ENCODE assay signal across 15 cellular contexts in the genomic region with DNA sequence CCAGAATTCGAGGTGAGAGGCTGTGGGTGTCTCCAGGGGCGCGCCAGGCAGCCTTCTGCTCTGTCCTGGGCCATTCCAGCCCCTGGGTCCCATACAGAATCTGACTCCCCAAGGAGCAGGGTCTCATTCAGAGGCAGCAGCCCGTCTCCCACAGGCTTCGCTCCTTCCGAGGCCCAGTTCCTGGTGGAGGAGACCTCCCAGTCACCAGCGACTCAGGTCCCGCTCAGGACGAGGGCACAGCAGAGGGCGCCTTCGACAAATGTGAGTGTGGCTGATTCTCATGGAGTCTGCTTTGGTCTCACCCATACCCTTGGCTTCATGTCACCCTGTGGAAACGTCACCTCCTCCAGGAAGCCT.
"Had no signal": no experiment of that assay in that cellular context is flagged by ENCODE, and none has a peak within 500 bp of the region (broad histone marks: within the 10 kb centered on the region; RNA-seq: fewer than 3 reads in every experiment).

No MANE protein-coding gene starts in this region.

- H3K36me3 Mint-ChIP-seq: naive thymus-derived CD4-positive, alpha-beta T cell had no signal

- FAIRE-seq: kidney, small intestine had no signal

- ATAC-seq: activated naive CD8-positive, alpha-beta T cell treated with anti-CD3 and anti-CD28 coated beads, Interleukin-2, amount 50 U/mL, for 24 hours; naive thymus-derived CD4-positive, alpha-beta T cell had no signal

- H3K4me3 ChIP-seq: heart right ventricle, left lung, upper lobe of left lung had no signal

- H3K4me1 ChIP-seq: left lung, parathyroid adenoma had no signal

- DNase-seq: activated T-cell treated with anti-CD3 and anti-CD28 coated beads, Interleukin-2, amount 50 U/mL, for 1 hour; effector memory CD4-positive, alpha-beta T cell; foreskin melanocyte; naive thymus-derived CD4-positive, alpha-beta T cell had no signal

- H3K4me1 Mint-ChIP-seq: activated naive CD8-positive, alpha-beta T cell treated with anti-CD3 and anti-CD28 coated beads, Interleukin-2, amount 50 U/mL, for 24 hours had no signal

- H3K9me3 ChIP-seq: heart right ventricle, left lung, neutrophil, upper lobe of left lung had no signal

- H3K27ac Mint-ChIP-seq: activated naive CD4-positive, alpha-beta T cell treated with anti-CD3 and anti-CD28 coated beads for 36 hours; activated naive CD8-positive, alpha-beta T cell treated with anti-CD3 and anti-CD28 coated beads, Interleukin-2, amount 50 U/mL, for 24 hours; activated T-helper 2 cell treated with anti-CD3 and anti-CD28 coated beads, Interferon-gamma antibody, Interleukin-2, Interleukin-4, amounts not matched to agents 10 μg/mL and 5 μg/mL and 100 μg/mL, durations not matched to agents 14 hours and 24 hours and 36 hours; naive thymus-derived CD4-positive, alpha-beta T cell; stimulated activated naive CD8-positive, alpha-beta T cell treated with anti-CD3 and anti-CD28 coated beads, Interleukin-15, Interleukin-2, amounts not matched to agents 100 ng/mL and 50 ng/mL, for 24 hours had no signal

- H3K27ac ChIP-seq: heart right ventricle, left lung, neutrophil, parathyroid adenoma, upper lobe of left lung had no signal

- H3K9me3 Mint-ChIP-seq: activated naive CD4-positive, alpha-beta T cell treated with anti-CD3 and anti-CD28 coated beads for 36 hours; activated naive CD8-positive, alpha-beta T cell treated with anti-CD3 and anti-CD28 coated beads, Interleukin-2, amount 50 U/mL, for 24 hours; activated T-helper 2 cell treated with anti-CD3 and anti-CD28 coated beads, Interferon-gamma antibody, Interleukin-2, Interleukin-4, amounts not matched to agents 10 μg/mL and 5 μg/mL and 100 μg/mL, durations not matched to agents 14 hours and 24 hours and 36 hours; stimulated activated naive CD8-positive, alpha-beta T cell treated with anti-CD3 and anti-CD28 coated beads, Interleukin-15, Interleukin-2, amounts not matched to agents 100 ng/mL and 50 ng/mL, for 24 hours had no signal

- H3K27me3 ChIP-seq: upper lobe of left lung had no signal

- H3K9ac ChIP-seq: parathyroid adenoma had no signal

- H3K36me3 ChIP-seq: heart right ventricle, left lung, neutrophil, upper lobe of left lung had no signal

- H3K4me3 Mint-ChIP-seq: activated naive CD4-positive, alpha-beta T cell treated with anti-CD3 and anti-CD28 coated beads for 36 hours; activated naive CD8-positive, alpha-beta T cell treated with anti-CD3 and anti-CD28 coated beads, Interleukin-2, amount 50 U/mL, for 24 hours; naive thymus-derived CD4-positive, alpha-beta T cell; stimulated activated naive CD8-positive, alpha-beta T cell treated with anti-CD3 and anti-CD28 coated beads, Interleukin-15, Interleukin-2, amounts not matched to agents 100 ng/mL and 50 ng/mL, for 24 hours had no signal

- H2AFZ ChIP-seq: parathyroid adenoma had no signal
